ENCODE assay signal across 8 cellular contexts in genomic region chr3:113844622-113845222, GRCh38. TPM values are rescaled to one million over a fixed set of nuclear protein-coding genes. Genes with fewer than 3 reads are reported as not detected.
DNase-seq lines count a peak whose midpoint lies in the region; ATAC-seq and TF ChIP-seq lines count a peak whose summit lies in the region.

No MANE protein-coding gene starts in this region.

- no peaks in the 10 kb centered on the region for H3F3A ChIP-seq in PC-3 (ENCODE audit: low read length, unreplicated experiment)

- H3K27me3 ChIP-seq in PC-3 (ENCODE audit: low read length), result no peaks in the 10 kb centered on the region
- H3K27me3 ChIP-seq in esophagus muscularis mucosa, result no peaks in the 10 kb centered on the region

- peak; percentile 73 for ATAC-seq in PC-3
- ATAC-seq in GM18873 (IDR thresholded peaks at IDR 0.05; ENCODE audit: low FRiP score, unreplicated experiment), result no peak

- no peak overlapping the region for H2AFZ ChIP-seq in PC-3 (ENCODE audit: low read length)

- TF ChIP-seq CTCF in PC-3 (conservative IDR thresholded peaks at IDR 0.05; ENCODE audit: low read depth, low read length) (peak; percentile 81), esophagus muscularis mucosa (IDR thresholded peaks at IDR 0.05) (peak; percentile 42 to 59 (median 43))

- H4K20me1 ChIP-seq in PC-3 (ENCODE audit: low read length), result no peaks in the 10 kb centered on the region

- DNase-seq in DMS79 treated with DMSO at 0.1 percent for 48 hours (lab: John Stamatoyannopoulos, UW), result peak; percentile 34
- peak; percentile 26 for DNase-seq in HPDE6-E6E7 (ENCODE audit: extremely low spot score)
- DNase-seq in PC-3, result peak; percentile 78
- no peak for DNase-seq in esophagus muscularis mucosa (ENCODE audit: extremely low spot score)
- DNase-seq in pons (ENCODE audit: low spot score), result peak; percentile 69
- DNase-seq in stimulated activated CD4-positive, alpha-beta T cell treated with anti-CD3 and anti-CD28 coated beads, Interleukin-4, amount 100 ng/mL, for 4 hours, result no peak
- no peak for DNase-seq in activated CD4-positive, alpha-beta T cell treated with anti-CD3 and anti-CD28 coated beads, Interleukin-2, amount 50 U/mL, for 4 hours

- no peak overlapping the region for H3K27ac ChIP-seq in PC-3 (ENCODE audit: low read length)
- no peak overlapping the region for H3K27ac ChIP-seq in esophagus muscularis mucosa (replicated peaks in 1 of 4)

- 55% methylated on average over 4 of the region's 4 CpGs for WGBS in esophagus muscularis mucosa

- no peaks in the 10 kb centered on the region for H3K9me2 ChIP-seq in PC-3 (replicated peaks; ENCODE audit: low read length)

- no TSS peak for BruUV-seq in PC-3 (replicated peaks; lab: Mats Ljungman, UMichigan)

- H3K9me3 ChIP-seq in PC-3 (ENCODE audit: low read length), result no peaks in the 10 kb centered on the region
- no peaks in the 10 kb centered on the region for H3K9me3 ChIP-seq in esophagus muscularis mucosa

- H3K4me1 ChIP-seq in PC-3 (ENCODE audit: insufficient read depth, low read length) (peaks cover 20% of the 10 kb centered on the region), esophagus muscularis mucosa (no peaks in the 10 kb centered on the region)

- H3K79me2 ChIP-seq in PC-3 (ENCODE audit: low read length), result no peaks in the 10 kb centered on the region

- H3K9ac ChIP-seq in PC-3 (ENCODE audit: low read length), result no peak overlapping the region

- CTCF ChIA-PET in PC-3 (lab: Charles Lee), result interaction anchor here (0.5 to 2.3 kb wide), 9 partner anchors 13 to 919 kb away, joined by 3 to 25 read pairs (median 4); no protein-coding TSS in a partner anchor

- H3K36me3 ChIP-seq in PC-3 (ENCODE audit: low read depth, low read length) (no peaks in the 10 kb centered on the region), esophagus muscularis mucosa (no peaks in the 10 kb centered on the region)

- no peak for TF ChIP-seq POLR2A in esophagus muscularis mucosa (IDR thresholded peaks at IDR 0.05; ENCODE audit: low read depth)

- H3K4me2 ChIP-seq in PC-3 (ENCODE audit: low read length), result no peak overlapping the region

- intact Hi-C loops in PC-3 (cut with micrococcal nuclease), result loop anchor here (1.0 to 10.0 kb wide), 2 partner anchors 69 to 310 kb away; no protein-coding TSS in a partner anchor
- intact Hi-C loops in esophagus muscularis mucosa (cut with DNase I), result no loop called here

- no peak for TF ChIP-seq EP300 in esophagus muscularis mucosa (IDR thresholded peaks at IDR 0.05)

- POLR2A ChIA-PET in PC-3 (lab: Charles Lee; ENCODE audit: unreplicated experiment), result interaction anchor here (0.6 kb wide), 1 partner anchor 22 kb away, joined by 3 read pairs; no protein-coding TSS in a partner anchor

- H3K4me3 ChIP-seq in PC-3 (ENCODE audit: low read length), result no peak overlapping the region
- H3K4me3 ChIP-seq in esophagus muscularis mucosa, result no peak overlapping the region

RNA-seq across cellular contexts. Expression of gene GRAMD1C, which starts 6.1 kb away (rescaled TPM):
- total RNA-seq in PC-3 (2014; rRNA removed), result 2.8 and 4.5 TPM in 2 replicates
- 1 to 10 TPM in 2 of 4 donors, under 1 TPM in 1, not detected in 1; 0.33 to 2.7 (median 1.0) TPM for total RNA-seq in esophagus muscularis mucosa

Comparison
In these comparisons a context has a peak if more than half of its experiments do, and no peak if none do; other contexts are left out.
1. DNase-seq: peak in DMS79 treated with DMSO at 0.1 percent for 48 hours (single experiment), HPDE6-E6E7 (single experiment), PC-3 (single experiment) and pons (single experiment); none in esophagus muscularis mucosa (single experiment), stimulated activated CD4-positive, alpha-beta T cell treated with anti-CD3 and anti-CD28 coated beads, Interleukin-4, amount 100 ng/mL, for 4 hours (0 of 2) and activated CD4-positive, alpha-beta T cell treated with anti-CD3 and anti-CD28 coated beads, Interleukin-2, amount 50 U/mL, for 4 hours (0 of 2).